In genomic region chr4:139760558-139760957, GRCh38 we compare ENCODE assay signal across 7 cellular contexts.
"Had no signal": no experiment of that assay in that cellular context is flagged by ENCODE, and none has a peak within 500 bp of the region (broad histone marks: within the 10 kb centered on the region; RNA-seq: fewer than 3 reads in every experiment).

No MANE protein-coding gene starts in this region.

- H3K9me3 ChIP-seq: HAP-1 had no signal

- H3K4me3 ChIP-seq: GM23248, HAP-1, K562 had no signal

- H3K27ac ChIP-seq: GM23248 had no signal

- H3K36me3 ChIP-seq: HAP-1 had no signal

- DNase-seq: GM23248, GOT3, H7, HFFc6, IMR-90 had no signal

- H3K9ac ChIP-seq: GM23248 had no signal

- H3K4me3 Mint-ChIP-seq: HFFc6 had no signal

- H3K9me3 Mint-ChIP-seq: HFFc6 had no signal

- H3K4me1 ChIP-seq: HAP-1 had no signal

- H3K27ac Mint-ChIP-seq: HFFc6 had no signal
